ENCODE assay signal across 3 cellular contexts in the genomic region with DNA sequence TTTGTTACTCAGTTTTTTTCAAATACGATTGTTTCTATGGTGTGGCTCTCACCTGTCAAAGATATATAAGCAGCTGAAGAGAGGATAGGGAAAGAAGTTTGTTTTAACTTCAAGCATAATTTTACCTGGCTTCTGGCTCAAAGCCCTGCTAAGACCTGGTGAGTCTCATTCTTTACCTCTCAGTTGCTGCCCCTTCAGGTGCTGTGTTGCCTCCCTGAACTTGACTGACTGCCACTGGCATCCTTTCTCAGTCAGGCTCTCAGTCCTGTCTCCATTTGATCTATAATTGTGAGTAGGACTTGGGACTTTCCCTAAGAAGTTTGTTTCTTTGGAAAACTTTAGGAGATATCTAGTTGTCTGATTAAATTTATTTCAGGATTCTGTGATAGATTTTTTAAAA.
TF ChIP-seq lines count a peak whose summit lies in the region.

No MANE protein-coding gene starts in this region.

TF ChIP-seq in GM23338, 12 proteins besides CTCF, POLR2A, EP300 and RAD21:
- no peak for TF ChIP-seq ETS1 (IDR thresholded peaks at IDR 0.05)

TF ChIP-seq in WTC11, 78 proteins besides CTCF, POLR2A, EP300 and RAD21:
- TF ChIP-seq, protein P1, sequence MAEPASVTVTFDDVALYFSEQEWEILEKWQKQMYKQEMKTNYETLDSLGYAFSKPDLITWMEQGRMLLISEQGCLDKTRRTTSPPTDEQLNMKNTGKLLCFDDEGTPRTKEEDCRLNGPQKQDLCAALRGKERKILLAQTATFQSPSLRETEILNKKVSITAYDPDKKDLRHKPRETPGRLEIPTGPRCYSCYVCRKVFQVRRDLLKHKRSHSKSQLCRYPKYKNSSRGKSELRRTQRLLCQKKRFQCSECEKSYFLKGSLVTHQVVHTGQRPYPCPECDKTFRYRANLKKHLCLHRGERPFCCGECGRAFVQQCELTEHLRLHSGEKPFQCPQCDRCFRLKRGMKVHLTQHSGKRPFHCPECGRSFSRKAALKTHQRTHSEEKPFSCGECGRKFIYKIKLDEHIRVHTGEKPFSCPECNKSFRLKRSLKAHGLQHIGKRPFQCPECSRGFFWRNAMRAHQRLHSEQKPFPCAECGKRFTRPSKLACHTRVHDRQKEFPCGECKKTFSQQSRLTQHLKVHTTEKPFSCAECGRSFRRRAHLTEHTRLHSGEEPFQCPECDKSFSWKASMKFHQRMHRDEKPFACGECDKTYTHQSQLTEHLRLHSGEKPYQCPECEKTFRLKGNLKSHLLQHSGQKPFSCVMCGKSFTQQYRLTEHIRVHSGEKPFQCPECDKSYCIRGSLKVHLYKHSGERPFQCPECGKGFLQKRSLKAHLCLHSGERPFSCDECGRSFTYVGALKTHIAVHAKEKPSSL (CRISPR knock-in tag; conservative IDR thresholded peaks at IDR 0.05) = no peak
- TF ChIP-seq, protein P2, sequence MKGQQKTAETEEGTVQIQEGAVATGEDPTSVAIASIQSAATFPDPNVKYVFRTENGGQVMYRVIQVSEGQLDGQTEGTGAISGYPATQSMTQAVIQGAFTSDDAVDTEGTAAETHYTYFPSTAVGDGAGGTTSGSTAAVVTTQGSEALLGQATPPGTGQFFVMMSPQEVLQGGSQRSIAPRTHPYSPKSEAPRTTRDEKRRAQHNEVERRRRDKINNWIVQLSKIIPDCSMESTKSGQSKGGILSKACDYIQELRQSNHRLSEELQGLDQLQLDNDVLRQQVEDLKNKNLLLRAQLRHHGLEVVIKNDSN (CRISPR knock-in tag; IDR thresholded peaks at IDR 0.05) = no peak
- TF ChIP-seq, protein P3, sequence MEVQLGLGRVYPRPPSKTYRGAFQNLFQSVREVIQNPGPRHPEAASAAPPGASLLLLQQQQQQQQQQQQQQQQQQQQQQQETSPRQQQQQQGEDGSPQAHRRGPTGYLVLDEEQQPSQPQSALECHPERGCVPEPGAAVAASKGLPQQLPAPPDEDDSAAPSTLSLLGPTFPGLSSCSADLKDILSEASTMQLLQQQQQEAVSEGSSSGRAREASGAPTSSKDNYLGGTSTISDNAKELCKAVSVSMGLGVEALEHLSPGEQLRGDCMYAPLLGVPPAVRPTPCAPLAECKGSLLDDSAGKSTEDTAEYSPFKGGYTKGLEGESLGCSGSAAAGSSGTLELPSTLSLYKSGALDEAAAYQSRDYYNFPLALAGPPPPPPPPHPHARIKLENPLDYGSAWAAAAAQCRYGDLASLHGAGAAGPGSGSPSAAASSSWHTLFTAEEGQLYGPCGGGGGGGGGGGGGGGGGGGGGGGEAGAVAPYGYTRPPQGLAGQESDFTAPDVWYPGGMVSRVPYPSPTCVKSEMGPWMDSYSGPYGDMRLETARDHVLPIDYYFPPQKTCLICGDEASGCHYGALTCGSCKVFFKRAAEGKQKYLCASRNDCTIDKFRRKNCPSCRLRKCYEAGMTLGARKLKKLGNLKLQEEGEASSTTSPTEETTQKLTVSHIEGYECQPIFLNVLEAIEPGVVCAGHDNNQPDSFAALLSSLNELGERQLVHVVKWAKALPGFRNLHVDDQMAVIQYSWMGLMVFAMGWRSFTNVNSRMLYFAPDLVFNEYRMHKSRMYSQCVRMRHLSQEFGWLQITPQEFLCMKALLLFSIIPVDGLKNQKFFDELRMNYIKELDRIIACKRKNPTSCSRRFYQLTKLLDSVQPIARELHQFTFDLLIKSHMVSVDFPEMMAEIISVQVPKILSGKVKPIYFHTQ (CRISPR knock-in tag; IDR thresholded peaks at IDR 0.05) = no peak
- TF ChIP-seq, protein P4, sequence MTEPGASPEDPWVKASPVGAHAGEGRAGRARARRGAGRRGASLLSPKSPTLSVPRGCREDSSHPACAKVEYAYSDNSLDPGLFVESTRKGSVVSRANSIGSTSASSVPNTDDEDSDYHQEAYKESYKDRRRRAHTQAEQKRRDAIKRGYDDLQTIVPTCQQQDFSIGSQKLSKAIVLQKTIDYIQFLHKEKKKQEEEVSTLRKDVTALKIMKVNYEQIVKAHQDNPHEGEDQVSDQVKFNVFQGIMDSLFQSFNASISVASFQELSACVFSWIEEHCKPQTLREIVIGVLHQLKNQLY (CRISPR knock-in tag; IDR thresholded peaks at IDR 0.05) = no peak
- TF ChIP-seq NFATC4 (CRISPR knock-in tag; IDR thresholded peaks at IDR 0.05) (no peak), ZNF423 (CRISPR knock-in tag; IDR thresholded peaks at IDR 0.05) (no peak), SMAD3 (CRISPR knock-in tag; IDR thresholded peaks at IDR 0.05; ENCODE audit: borderline replicate concordance) (no peak), ZSCAN18 (CRISPR knock-in tag; IDR thresholded peaks at IDR 0.05) (no peak), GABPB1 (CRISPR knock-in tag; IDR thresholded peaks at IDR 0.05) (no peak), RORB (CRISPR knock-in tag; IDR thresholded peaks at IDR 0.05) (no peak), FOXP1 (CRISPR knock-in tag; IDR thresholded peaks at IDR 0.05; ENCODE audit: borderline replicate concordance) (no peak), ETV6 (CRISPR knock-in tag; IDR thresholded peaks at IDR 0.05) (no peak)

TF ChIP-seq in HepG2, 621 proteins besides CTCF, POLR2A, EP300 and RAD21:
- TF ChIP-seq CBX2 (IDR thresholded peaks at IDR 0.05; ENCODE audit: low read depth, low read length) (no peak), CBX2 (CRISPR knock-in tag; IDR thresholded peaks at IDR 0.05; ENCODE audit: low read depth) (no peak)
TF ChIP-seq in HepG2: peak in this region for 0.
